ENCODE assay signal across 22 cellular contexts in the genomic region with DNA sequence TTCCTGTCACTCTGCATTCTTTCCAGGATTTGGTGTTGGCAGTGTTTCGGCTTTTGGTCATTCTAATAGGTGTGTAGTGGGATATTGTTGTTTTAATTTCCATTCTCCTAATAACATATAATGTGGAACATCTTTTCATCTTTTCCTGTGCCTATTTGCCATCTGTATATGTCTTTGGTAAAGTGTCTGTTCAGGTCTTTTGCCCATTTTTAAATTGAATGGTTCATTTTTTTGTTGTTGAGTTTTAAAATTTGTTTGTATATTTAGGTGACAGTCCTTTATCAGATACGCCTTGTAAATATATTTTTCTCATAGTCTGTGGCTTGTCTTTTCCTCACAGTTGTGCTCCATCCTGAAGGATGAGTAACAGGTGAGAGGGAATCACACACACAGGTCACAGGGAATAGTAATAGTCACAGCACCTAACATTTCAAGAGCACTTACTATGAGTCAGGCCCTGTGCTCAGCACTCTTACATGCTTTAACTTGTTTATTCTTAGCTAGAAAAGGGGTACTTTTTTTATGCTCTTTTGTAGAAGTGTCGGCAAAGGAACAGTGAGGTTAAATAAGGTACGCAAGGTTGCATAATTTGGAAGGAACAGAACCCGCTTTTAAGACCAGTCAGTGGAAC.
"Had no signal": no experiment of that assay in that cellular context is flagged by ENCODE, and none has a peak within 500 bp of the region (broad histone marks: within the 10 kb centered on the region; RNA-seq: fewer than 3 reads in every experiment).

No MANE protein-coding gene starts in this region.

- FAIRE-seq: pancreas had no signal

- H3K27ac ChIP-seq: pancreas, psoas muscle, thyroid gland had no signal

- H3K4me3 ChIP-seq: pancreas, psoas muscle, thyroid gland had no signal

- H3K4me3 Mint-ChIP-seq: activated CD4-positive, alpha-beta memory T cell treated with anti-CD3 and anti-CD28 coated beads for 36 hours; activated naive CD8-positive, alpha-beta T cell treated with anti-CD3 and anti-CD28 coated beads for 36 hours; endodermal cell; nephron progenitor cell; T-helper 17 cell had no signal

- H3K9me3 ChIP-seq: pancreas, psoas muscle, thyroid gland had no signal

- H3K27ac Mint-ChIP-seq: activated CD4-positive, alpha-beta memory T cell treated with anti-CD3 and anti-CD28 coated beads for 36 hours; activated naive CD8-positive, alpha-beta T cell treated with anti-CD3 and anti-CD28 coated beads for 36 hours; endodermal cell; nephron progenitor cell; T-helper 17 cell had no signal

- H3K4me1 ChIP-seq: pancreas, psoas muscle had no signal

- ATAC-seq: pancreas; psoas muscle; right cardiac atrium; stimulated activated naive CD8-positive, alpha-beta T cell treated with anti-CD3 and anti-CD28 coated beads, Interleukin-15, Interleukin-2, amounts not matched to agents 100 U/mL and 50 U/mL, for 24 hours; T-helper 17 cell had no signal

- DNase-seq: activated CD4-positive, alpha-beta memory T cell treated with anti-CD3 and anti-CD28 coated beads for 36 hours; activated CD4-positive, alpha-beta T cell treated with anti-CD3 and anti-CD28 coated beads for 48 hours; activated CD4-positive, CD25-positive, alpha-beta regulatory T cell; activated naive CD4-positive, alpha-beta T cell treated with Interleukin-2 at 50 U/mL for 16 hours; activated naive CD8-positive, alpha-beta T cell treated with anti-CD3 and anti-CD28 coated beads for 36 hours; activated T-cell treated with anti-CD3 and anti-CD28 coated beads, Interleukin-2, amount 50 U/mL, for 48 hours; cerebellar nuclear complex; cortex of kidney; endodermal cell; erythroblast; foreskin melanocyte; glutamatergic neuron; hippocampal formation; mesenchymal stem cell; nephron progenitor cell; pancreas; psoas muscle; right cardiac atrium; stimulated activated CD4-positive, alpha-beta T cell treated with anti-CD3 and anti-CD28 coated beads, Interleukin-4, amount 100 ng/mL, for 24 hours; stimulated activated naive CD8-positive, alpha-beta T cell treated with anti-CD3 and anti-CD28 coated beads, Interleukin-15, Interleukin-2, amounts not matched to agents 100 U/mL and 50 U/mL, for 24 hours; T-helper 17 cell; thyroid gland had no signal

- H3K27me3 Mint-ChIP-seq: activated CD4-positive, alpha-beta memory T cell treated with anti-CD3 and anti-CD28 coated beads for 36 hours; activated naive CD8-positive, alpha-beta T cell treated with anti-CD3 and anti-CD28 coated beads for 36 hours; T-helper 17 cell had no signal

- H3K36me3 ChIP-seq: pancreas, thyroid gland had no signal

- H3K27me3 ChIP-seq: pancreas, thyroid gland had no signal
